ENCODE assay signal across 8 cellular contexts in the genomic region with DNA sequence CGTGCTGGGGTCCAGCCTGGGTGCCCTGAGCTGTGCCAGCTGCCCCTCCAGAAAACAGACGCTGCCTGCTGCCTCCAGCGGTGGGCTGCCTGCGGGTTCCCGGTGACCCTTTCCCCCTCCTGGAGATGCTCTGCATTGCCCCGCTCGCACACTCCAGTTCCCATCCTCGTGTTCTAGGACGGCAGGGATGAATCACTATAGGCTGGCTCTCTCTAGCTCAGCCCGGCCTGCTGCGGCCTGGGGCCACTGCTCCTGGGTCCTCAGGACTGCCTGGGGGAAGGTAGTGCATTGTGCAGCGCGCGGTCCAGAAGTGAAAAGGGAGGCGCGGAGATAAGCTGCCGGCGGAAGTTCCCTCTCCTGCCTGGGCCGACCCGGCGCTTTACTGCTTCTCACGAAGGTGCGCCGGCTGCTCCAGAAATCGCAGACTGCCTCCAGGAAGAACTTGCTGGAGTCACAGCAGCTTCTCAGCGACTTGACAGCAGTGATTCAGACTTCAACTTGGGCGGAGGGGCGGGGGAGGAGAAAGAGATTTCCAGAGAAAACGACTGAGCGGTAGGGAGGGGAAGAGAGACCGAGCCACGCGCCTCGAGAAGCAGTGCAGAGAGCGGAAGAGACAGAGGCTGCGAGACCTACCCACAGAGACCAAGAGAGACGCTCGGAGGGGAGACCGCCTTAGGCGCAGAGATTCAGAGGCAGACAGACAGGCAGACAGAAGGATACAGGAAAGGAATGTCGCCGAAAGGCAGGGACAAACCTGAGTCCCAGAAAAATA.
DNase-seq lines count a peak whose midpoint lies in the region; ATAC-seq lines count a peak whose summit lies in the region.

No MANE protein-coding gene starts in this region.

- DNase-seq in NCI-H82 (lab: John Stamatoyannopoulos, UW) = peak; percentile 42
- no peak for DNase-seq in NCI-H82 treated with DMSO at 0.1 percent for 48 hours (lab: John Stamatoyannopoulos, UW; ENCODE audit: unreplicated experiment)
- DNase-seq in amniotic stem cell (lab: John Stamatoyannopoulos, UW) = peak; percentile 16
- peak; percentile 71 for DNase-seq in iPS-NIHi7 (ENCODE audit: extremely low spot score)
- peak; percentile 50 for DNase-seq in stimulated activated CD4-positive, alpha-beta T cell treated with anti-CD3 and anti-CD28 coated beads, Interleukin-15, amount 100 ng/mL, for 24 hours
- no peak for DNase-seq in NCI-H345 treated with DMSO at 0.1 percent for 48 hours (lab: John Stamatoyannopoulos, UW; ENCODE audit: unreplicated experiment)
- DNase-seq in SIG-M5 treated with dmso at 0.1 percent for 504 hours (lab: John Stamatoyannopoulos, UW; ENCODE audit: unreplicated experiment) = no peak

- ATAC-seq in HG03442 (IDR thresholded peaks at IDR 0.05; ENCODE audit: unreplicated experiment) = peak; percentile 53

Comparison
In these comparisons a context has a peak if more than half of its experiments do, and no peak if none do; other contexts are left out.
1. DNase-seq: peak in NCI-H82 (single experiment), amniotic stem cell (single experiment), iPS-NIHi7 (single experiment) and stimulated activated CD4-positive, alpha-beta T cell treated with anti-CD3 and anti-CD28 coated beads, Interleukin-15, amount 100 ng/mL, for 24 hours (single experiment); none in NCI-H82 treated with DMSO at 0.1 percent for 48 hours (single experiment), NCI-H345 treated with DMSO at 0.1 percent for 48 hours (single experiment) and SIG-M5 treated with dmso at 0.1 percent for 504 hours (single experiment).